1 cellular context compared by ENCODE assay signal in the genomic region with DNA sequence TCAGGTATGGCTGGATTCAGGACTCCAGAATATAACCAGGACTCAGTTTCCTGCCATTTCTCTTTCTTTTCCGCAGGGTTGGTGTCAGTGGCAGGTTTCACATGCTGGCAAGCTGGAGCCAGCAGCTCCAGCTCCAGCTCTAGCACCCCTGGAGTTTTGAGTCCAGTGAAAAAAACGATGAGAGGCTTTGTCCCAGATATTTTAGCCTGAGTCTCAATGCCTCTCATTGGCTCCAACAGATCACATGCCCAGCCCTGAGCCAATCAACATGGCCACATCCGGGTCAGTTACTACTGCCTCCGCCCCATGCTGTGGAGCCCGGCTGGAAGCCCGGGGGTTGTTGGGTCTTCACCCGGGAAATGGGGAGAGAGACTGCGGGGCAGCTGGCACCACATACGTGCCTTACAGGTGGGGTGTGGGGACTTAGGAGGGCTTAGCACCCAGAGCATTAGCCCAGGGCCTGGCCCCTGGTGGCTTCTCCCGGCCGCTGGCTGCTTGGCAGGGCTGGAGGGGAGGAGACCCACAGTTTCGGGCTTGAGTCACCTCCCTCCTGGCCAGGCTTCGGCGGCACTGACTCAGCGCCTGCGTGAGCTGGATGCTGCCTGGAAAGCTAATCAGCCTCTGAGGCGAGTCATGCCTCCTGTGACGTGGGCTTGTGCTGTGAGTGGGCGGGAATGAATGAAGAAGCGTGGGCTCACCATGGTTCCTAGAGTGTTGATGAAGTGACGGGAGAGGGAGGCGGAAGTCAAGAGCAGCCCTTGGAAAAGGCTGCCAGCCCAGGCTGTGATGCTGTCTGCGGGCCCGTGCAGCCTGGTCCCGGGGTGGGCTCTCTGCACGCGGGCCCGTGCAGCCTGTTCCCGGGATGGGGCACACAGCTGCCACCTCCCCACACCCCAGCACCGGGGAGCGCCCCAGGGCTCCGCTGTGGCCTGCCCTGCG.
TF ChIP-seq lines count a peak whose summit lies in the region.

No MANE protein-coding gene starts in this region.

TF ChIP-seq in HepG2, 621 proteins besides CTCF, POLR2A, EP300 and RAD21 (continued from another document and continues in another):
- TF ChIP-seq, protein P1, sequence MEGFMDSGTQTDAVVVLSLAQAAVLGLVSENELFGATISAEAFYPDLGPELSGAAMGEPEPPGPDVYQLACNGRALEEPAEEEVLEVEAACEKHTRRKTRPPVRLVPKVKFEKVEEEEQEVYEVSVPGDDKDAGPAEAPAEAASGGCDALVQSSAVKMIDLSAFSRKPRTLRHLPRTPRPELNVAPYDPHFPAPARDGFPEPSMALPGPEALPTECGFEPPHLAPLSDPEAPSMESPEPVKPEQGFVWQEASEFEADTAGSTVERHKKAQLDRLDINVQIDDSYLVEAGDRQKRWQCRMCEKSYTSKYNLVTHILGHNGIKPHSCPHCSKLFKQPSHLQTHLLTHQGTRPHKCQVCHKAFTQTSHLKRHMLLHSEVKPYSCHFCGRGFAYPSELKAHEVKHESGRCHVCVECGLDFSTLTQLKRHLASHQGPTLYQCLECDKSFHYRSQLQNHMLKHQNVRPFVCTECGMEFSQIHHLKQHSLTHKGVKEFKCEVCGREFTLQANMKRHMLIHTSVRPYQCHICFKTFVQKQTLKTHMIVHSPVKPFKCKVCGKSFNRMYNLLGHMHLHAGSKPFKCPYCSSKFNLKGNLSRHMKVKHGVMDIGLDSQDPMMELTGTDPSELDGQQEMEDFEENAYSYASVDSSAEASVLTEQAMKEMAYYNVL (CRISPR knock-in tag; IDR thresholded peaks at IDR 0.05; ENCODE audit: borderline replicate concordance) = peak; percentile 24; the same call in 1 of the 2 replicates
- TF ChIP-seq ZNF331 (CRISPR knock-in tag; IDR thresholded peaks at IDR 0.05) = peak; percentile 46; the same call in 1 of the 2 replicates
- TF ChIP-seq, protein P2, sequence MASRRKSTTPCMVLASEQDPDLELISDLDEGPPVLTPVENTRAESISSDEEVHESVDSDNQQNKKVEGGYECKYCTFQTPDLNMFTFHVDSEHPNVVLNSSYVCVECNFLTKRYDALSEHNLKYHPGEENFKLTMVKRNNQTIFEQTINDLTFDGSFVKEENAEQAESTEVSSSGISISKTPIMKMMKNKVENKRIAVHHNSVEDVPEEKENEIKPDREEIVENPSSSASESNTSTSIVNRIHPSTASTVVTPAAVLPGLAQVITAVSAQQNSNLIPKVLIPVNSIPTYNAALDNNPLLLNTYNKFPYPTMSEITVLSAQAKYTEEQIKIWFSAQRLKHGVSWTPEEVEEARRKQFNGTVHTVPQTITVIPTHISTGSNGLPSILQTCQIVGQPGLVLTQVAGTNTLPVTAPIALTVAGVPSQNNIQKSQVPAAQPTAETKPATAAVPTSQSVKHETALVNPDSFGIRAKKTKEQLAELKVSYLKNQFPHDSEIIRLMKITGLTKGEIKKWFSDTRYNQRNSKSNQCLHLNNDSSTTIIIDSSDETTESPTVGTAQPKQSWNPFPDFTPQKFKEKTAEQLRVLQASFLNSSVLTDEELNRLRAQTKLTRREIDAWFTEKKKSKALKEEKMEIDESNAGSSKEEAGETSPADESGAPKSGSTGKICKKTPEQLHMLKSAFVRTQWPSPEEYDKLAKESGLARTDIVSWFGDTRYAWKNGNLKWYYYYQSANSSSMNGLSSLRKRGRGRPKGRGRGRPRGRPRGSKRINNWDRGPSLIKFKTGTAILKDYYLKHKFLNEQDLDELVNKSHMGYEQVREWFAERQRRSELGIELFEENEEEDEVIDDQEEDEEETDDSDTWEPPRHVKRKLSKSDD (CRISPR knock-in tag; IDR thresholded peaks at IDR 0.05; ENCODE audit: low read depth) = peak; percentile 79; the same call in 1 of the 2 replicates
- TF ChIP-seq, protein P3, sequence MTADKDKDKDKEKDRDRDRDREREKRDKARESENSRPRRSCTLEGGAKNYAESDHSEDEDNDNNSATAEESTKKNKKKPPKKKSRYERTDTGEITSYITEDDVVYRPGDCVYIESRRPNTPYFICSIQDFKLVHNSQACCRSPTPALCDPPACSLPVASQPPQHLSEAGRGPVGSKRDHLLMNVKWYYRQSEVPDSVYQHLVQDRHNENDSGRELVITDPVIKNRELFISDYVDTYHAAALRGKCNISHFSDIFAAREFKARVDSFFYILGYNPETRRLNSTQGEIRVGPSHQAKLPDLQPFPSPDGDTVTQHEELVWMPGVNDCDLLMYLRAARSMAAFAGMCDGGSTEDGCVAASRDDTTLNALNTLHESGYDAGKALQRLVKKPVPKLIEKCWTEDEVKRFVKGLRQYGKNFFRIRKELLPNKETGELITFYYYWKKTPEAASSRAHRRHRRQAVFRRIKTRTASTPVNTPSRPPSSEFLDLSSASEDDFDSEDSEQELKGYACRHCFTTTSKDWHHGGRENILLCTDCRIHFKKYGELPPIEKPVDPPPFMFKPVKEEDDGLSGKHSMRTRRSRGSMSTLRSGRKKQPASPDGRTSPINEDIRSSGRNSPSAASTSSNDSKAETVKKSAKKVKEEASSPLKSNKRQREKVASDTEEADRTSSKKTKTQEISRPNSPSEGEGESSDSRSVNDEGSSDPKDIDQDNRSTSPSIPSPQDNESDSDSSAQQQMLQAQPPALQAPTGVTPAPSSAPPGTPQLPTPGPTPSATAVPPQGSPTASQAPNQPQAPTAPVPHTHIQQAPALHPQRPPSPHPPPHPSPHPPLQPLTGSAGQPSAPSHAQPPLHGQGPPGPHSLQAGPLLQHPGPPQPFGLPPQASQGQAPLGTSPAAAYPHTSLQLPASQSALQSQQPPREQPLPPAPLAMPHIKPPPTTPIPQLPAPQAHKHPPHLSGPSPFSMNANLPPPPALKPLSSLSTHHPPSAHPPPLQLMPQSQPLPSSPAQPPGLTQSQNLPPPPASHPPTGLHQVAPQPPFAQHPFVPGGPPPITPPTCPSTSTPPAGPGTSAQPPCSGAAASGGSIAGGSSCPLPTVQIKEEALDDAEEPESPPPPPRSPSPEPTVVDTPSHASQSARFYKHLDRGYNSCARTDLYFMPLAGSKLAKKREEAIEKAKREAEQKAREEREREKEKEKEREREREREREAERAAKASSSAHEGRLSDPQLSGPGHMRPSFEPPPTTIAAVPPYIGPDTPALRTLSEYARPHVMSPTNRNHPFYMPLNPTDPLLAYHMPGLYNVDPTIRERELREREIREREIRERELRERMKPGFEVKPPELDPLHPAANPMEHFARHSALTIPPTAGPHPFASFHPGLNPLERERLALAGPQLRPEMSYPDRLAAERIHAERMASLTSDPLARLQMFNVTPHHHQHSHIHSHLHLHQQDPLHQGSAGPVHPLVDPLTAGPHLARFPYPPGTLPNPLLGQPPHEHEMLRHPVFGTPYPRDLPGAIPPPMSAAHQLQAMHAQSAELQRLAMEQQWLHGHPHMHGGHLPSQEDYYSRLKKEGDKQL (CRISPR knock-in tag; IDR thresholded peaks at IDR 0.05; ENCODE audit: low read depth) = no peak
- TF ChIP-seq, protein P4, sequence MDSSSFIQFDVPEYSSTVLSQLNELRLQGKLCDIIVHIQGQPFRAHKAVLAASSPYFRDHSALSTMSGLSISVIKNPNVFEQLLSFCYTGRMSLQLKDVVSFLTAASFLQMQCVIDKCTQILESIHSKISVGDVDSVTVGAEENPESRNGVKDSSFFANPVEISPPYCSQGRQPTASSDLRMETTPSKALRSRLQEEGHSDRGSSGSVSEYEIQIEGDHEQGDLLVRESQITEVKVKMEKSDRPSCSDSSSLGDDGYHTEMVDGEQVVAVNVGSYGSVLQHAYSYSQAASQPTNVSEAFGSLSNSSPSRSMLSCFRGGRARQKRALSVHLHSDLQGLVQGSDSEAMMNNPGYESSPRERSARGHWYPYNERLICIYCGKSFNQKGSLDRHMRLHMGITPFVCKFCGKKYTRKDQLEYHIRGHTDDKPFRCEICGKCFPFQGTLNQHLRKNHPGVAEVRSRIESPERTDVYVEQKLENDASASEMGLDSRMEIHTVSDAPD (CRISPR knock-in tag; IDR thresholded peaks at IDR 0.05) = peak; percentile 62; the same call in 1 of the 2 replicates
- no peak for TF ChIP-seq TCF7L2 (IDR thresholded peaks at IDR 0.05; ENCODE audit: low read depth, low read length)
- peak; percentile 26; the same call in 1 of the 2 replicates for TF ChIP-seq ZSCAN20 (CRISPR knock-in tag; IDR thresholded peaks at IDR 0.05; ENCODE audit: borderline replicate concordance)
- no peak; the same call in 1 of the 2 replicates for TF ChIP-seq SRY (CRISPR knock-in tag; IDR thresholded peaks at IDR 0.05)
- TF ChIP-seq ZNF776 (CRISPR knock-in tag; IDR thresholded peaks at IDR 0.05) = 0 out of 2 replicates have a peak, but pooled peaks have one; percentile 25
- TF ChIP-seq CBX1 (IDR thresholded peaks at IDR 0.05; ENCODE audit: low read depth) = no peak
- TF ChIP-seq ZIK1 (CRISPR knock-in tag; IDR thresholded peaks at IDR 0.05; ENCODE audit: borderline replicate concordance, low read depth) = peak; percentile 58; the same call in 1 of the 2 replicates
- TF ChIP-seq GTF3A (CRISPR knock-in tag; conservative IDR thresholded peaks at IDR 0.05) = peak; percentile 80; the same call in 1 of the 2 replicates
- peak; percentile 67; the same call in 1 of the 2 replicates for TF ChIP-seq ZNF180 (CRISPR knock-in tag; IDR thresholded peaks at IDR 0.05; ENCODE audit: borderline replicate concordance, low read depth)
- TF ChIP-seq, protein P5, sequence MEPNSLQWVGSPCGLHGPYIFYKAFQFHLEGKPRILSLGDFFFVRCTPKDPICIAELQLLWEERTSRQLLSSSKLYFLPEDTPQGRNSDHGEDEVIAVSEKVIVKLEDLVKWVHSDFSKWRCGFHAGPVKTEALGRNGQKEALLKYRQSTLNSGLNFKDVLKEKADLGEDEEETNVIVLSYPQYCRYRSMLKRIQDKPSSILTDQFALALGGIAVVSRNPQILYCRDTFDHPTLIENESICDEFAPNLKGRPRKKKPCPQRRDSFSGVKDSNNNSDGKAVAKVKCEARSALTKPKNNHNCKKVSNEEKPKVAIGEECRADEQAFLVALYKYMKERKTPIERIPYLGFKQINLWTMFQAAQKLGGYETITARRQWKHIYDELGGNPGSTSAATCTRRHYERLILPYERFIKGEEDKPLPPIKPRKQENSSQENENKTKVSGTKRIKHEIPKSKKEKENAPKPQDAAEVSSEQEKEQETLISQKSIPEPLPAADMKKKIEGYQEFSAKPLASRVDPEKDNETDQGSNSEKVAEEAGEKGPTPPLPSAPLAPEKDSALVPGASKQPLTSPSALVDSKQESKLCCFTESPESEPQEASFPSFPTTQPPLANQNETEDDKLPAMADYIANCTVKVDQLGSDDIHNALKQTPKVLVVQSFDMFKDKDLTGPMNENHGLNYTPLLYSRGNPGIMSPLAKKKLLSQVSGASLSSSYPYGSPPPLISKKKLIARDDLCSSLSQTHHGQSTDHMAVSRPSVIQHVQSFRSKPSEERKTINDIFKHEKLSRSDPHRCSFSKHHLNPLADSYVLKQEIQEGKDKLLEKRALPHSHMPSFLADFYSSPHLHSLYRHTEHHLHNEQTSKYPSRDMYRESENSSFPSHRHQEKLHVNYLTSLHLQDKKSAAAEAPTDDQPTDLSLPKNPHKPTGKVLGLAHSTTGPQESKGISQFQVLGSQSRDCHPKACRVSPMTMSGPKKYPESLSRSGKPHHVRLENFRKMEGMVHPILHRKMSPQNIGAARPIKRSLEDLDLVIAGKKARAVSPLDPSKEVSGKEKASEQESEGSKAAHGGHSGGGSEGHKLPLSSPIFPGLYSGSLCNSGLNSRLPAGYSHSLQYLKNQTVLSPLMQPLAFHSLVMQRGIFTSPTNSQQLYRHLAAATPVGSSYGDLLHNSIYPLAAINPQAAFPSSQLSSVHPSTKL (CRISPR knock-in tag; IDR thresholded peaks at IDR 0.05) = peak; percentile 13; the same call in 1 of the 2 replicates
- no peak; the same call in 1 of the 2 replicates for TF ChIP-seq MTF1 (CRISPR knock-in tag; IDR thresholded peaks at IDR 0.05)
- TF ChIP-seq, protein P6, sequence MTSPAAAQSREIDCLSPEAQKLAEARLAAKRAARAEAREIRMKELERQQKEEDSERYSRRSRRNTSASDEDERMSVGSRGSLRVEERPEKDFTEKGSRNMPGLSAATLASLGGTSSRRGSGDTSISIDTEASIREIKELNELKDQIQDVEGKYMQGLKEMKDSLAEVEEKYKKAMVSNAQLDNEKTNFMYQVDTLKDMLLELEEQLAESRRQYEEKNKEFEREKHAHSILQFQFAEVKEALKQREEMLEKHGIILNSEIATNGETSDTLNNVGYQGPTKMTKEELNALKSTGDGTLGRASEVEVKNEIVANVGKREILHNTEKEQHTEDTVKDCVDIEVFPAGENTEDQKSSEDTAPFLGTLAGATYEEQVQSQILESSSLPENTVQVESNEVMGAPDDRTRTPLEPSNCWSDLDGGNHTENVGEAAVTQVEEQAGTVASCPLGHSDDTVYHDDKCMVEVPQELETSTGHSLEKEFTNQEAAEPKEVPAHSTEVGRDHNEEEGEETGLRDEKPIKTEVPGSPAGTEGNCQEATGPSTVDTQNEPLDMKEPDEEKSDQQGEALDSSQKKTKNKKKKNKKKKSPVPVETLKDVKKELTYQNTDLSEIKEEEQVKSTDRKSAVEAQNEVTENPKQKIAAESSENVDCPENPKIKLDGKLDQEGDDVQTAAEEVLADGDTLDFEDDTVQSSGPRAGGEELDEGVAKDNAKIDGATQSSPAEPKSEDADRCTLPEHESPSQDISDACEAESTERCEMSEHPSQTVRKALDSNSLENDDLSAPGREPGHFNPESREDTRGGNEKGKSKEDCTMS (CRISPR knock-in tag; conservative IDR thresholded peaks at IDR 0.05) = no peak
- TF ChIP-seq ZNF619 (CRISPR knock-in tag; IDR thresholded peaks at IDR 0.05) = 0 out of 2 replicates have a peak, but pooled peaks have one; percentile 46
- no peak for TF ChIP-seq HMG20B (CRISPR knock-in tag; conservative IDR thresholded peaks at IDR 0.05)
- TF ChIP-seq ZFP37 (CRISPR knock-in tag; IDR thresholded peaks at IDR 0.05; ENCODE audit: borderline replicate concordance) = 0 out of 2 replicates have a peak, but pooled peaks have one; percentile 35
- TF ChIP-seq ZNF317 (CRISPR knock-in tag; IDR thresholded peaks at IDR 0.05) = peak; percentile 58; the same call in 1 of the 2 replicates
- TF ChIP-seq, protein P7, sequence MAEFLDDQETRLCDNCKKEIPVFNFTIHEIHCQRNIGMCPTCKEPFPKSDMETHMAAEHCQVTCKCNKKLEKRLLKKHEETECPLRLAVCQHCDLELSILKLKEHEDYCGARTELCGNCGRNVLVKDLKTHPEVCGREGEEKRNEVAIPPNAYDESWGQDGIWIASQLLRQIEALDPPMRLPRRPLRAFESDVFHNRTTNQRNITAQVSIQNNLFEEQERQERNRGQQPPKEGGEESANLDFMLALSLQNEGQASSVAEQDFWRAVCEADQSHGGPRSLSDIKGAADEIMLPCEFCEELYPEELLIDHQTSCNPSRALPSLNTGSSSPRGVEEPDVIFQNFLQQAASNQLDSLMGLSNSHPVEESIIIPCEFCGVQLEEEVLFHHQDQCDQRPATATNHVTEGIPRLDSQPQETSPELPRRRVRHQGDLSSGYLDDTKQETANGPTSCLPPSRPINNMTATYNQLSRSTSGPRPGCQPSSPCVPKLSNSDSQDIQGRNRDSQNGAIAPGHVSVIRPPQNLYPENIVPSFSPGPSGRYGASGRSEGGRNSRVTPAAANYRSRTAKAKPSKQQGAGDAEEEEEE (CRISPR knock-in tag; IDR thresholded peaks at IDR 0.05; ENCODE audit: borderline replicate concordance) = no peak
- TF ChIP-seq NFRKB (IDR thresholded peaks at IDR 0.05) = no peak
- TF ChIP-seq, protein P8, sequence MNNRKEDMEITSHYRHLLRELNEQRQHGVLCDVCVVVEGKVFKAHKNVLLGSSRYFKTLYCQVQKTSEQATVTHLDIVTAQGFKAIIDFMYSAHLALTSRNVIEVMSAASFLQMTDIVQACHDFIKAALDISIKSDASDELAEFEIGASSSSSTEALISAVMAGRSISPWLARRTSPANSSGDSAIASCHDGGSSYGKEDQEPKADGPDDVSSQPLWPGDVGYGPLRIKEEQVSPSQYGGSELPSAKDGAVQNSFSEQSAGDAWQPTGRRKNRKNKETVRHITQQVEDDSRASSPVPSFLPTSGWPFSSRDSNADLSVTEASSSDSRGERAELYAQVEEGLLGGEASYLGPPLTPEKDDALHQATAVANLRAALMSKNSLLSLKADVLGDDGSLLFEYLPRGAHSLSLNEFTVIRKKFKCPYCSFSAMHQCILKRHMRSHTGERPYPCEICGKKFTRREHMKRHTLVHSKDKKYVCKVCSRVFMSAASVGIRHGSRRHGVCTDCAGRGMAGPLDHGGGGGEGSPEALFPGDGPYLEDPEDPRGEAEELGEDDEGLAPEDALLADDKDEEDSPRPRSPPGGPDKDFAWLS (CRISPR knock-in tag; IDR thresholded peaks at IDR 0.05; ENCODE audit: borderline replicate concordance) = no peak
- TF ChIP-seq BHLHE40 (IDR thresholded peaks at IDR 0.05; ENCODE audit: low read length) = peak; percentile 31; the same call in 1 of the 2 replicates
